ENCODE assay signal across 14 cellular contexts in the genomic region with DNA sequence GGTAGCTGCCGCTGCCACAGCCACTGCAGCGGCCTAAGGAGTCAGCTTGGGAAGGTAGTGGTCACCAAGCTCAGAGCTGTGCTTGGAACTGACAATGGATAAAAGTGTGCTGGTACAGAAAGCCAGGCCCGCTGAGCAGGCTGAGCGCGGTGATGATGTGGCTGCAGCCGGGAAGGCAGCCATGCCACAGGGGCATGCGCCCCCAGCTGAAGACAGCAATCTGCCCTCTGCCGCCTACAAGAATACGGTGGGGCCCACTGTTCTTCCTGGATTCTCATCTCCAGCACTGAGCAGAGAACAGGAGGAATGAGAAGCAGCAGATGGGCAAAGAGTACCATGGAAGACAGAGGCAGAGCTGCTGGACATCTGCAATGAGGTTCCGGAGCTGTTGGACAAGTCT. TPM values are rescaled to one million over a fixed set of nuclear protein-coding genes. Genes with fewer than 3 reads are reported as not detected.
"Had no signal": no experiment of that assay in that cellular context is flagged by ENCODE, and none has a peak within 500 bp of the region (broad histone marks: within the 10 kb centered on the region; RNA-seq: fewer than 3 reads in every experiment).

No MANE protein-coding gene starts in this region.

- H3K27ac ChIP-seq: colonic mucosa, epithelial cell of prostate, neural progenitor cell, skin epidermis, stomach, thyroid gland, uterus had no signal

- H3K27me3 ChIP-seq: colonic mucosa, neural progenitor cell, thyroid gland, uterus had no signal

- H3K36me3 ChIP-seq: colonic mucosa, neural progenitor cell, stomach, thyroid gland, uterus had no signal

- H3K9ac ChIP-seq: neural progenitor cell had no signal

- H3K4me2 ChIP-seq: neural progenitor cell had no signal

- H3K4me3 ChIP-seq: colonic mucosa, neural progenitor cell, skin epidermis, stomach, thyroid gland, uterus had no signal

- FAIRE-seq: bronchial epithelial cell had no signal

- DNase-seq: activated CD4-positive, alpha-beta memory T cell treated with anti-CD3 and anti-CD28 coated beads for 36 hours; activated gamma-delta T cell treated with Interleukin-2 at 50 U/mL for 16 hours; activated naive CD8-positive, alpha-beta T cell treated with anti-CD3 and anti-CD28 coated beads for 36 hours; aorta; effector CD8-positive, alpha-beta T cell; retina; uterus had no signal

- H2AFZ ChIP-seq: neural progenitor cell had no signal

- H3K9me3 ChIP-seq: colonic mucosa, stomach, thyroid gland, uterus had no signal

- H3K4me1 ChIP-seq: colonic mucosa, neural progenitor cell, stomach, thyroid gland, uterus had no signal

RNA-seq across cellular contexts. Expression of gene ANKRD18A, which starts 22.6 kb away (rescaled TPM):
- polyA plus RNA-seq: aorta had no signal
